1 cellular context compared by ENCODE assay signal in the genomic region with DNA sequence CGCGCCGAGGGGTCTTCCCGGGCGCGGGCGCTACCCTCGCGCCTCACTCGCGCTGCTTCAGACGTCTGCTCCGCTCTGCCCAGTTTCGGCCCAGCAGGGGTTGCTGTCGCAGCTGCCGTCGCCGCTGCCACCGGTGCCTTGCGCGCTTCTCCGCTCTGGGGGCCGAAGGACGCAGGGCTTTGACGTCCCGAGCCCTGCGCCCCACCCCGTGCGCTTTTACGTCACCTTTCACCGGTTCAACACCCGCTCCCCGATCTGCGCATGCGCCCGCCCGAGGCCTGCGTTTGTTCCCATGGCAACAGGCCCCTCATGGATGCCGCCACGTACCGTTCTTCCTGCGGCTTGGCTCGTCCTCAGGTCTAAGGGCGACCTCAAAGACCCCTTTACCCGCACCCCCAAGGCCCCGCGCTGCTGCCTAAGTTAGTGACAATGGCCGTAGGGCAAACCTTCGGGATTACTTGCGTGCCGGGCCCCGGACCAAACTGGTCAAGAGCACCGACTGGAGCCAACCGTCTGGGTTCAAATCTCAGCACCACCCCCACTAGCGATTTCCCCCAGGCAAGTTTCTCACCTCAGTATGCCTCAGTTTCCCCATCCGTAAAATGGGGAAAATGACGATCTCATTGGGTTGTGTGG.
A peak's percentile ranks its signal among the peaks of the same experiment; 100 is the strongest.
TF ChIP-seq lines count a peak whose summit lies in the region.

No MANE protein-coding gene starts in this region.

TF ChIP-seq in K562, 482 proteins besides CTCF, POLR2A, EP300 and RAD21 (continued from another document and continues in another):
- TF ChIP-seq, protein P1, sequence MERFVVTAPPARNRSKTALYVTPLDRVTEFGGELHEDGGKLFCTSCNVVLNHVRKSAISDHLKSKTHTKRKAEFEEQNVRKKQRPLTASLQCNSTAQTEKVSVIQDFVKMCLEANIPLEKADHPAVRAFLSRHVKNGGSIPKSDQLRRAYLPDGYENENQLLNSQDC (CRISPR knock-in tag; IDR thresholded peaks at IDR 0.05): no peak
- no peak for TF ChIP-seq ZNF57 (CRISPR knock-in tag; IDR thresholded peaks at IDR 0.05)
- TF ChIP-seq XRCC5 (IDR thresholded peaks at IDR 0.05; ENCODE audit: low read depth, low read length): 0 out of 2 replicates have a peak, but pooled peaks have one; percentile 13
- TF ChIP-seq, protein P2, sequence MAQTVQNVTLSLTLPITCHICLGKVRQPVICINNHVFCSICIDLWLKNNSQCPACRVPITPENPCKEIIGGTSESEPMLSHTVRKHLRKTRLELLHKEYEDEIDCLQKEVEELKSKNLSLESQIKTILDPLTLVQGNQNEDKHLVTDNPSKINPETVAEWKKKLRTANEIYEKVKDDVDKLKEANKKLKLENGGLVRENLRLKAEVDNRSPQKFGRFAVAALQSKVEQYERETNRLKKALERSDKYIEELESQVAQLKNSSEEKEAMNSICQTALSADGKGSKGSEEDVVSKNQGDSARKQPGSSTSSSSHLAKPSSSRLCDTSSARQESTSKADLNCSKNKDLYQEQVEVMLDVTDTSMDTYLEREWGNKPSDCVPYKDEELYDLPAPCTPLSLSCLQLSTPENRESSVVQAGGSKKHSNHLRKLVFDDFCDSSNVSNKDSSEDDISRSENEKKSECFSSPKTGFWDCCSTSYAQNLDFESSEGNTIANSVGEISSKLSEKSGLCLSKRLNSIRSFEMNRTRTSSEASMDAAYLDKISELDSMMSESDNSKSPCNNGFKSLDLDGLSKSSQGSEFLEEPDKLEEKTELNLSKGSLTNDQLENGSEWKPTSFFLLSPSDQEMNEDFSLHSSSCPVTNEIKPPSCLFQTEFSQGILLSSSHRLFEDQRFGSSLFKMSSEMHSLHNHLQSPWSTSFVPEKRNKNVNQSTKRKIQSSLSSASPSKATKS (CRISPR knock-in tag; IDR thresholded peaks at IDR 0.05): no peak
- TF ChIP-seq, protein P3, sequence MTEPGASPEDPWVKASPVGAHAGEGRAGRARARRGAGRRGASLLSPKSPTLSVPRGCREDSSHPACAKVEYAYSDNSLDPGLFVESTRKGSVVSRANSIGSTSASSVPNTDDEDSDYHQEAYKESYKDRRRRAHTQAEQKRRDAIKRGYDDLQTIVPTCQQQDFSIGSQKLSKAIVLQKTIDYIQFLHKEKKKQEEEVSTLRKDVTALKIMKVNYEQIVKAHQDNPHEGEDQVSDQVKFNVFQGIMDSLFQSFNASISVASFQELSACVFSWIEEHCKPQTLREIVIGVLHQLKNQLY (CRISPR knock-in tag; conservative IDR thresholded peaks at IDR 0.05): 0 out of 4 replicates have a peak, but pooled peaks of 1 of the 2 experiments have one; percentile 12
- TF ChIP-seq, protein P4, sequence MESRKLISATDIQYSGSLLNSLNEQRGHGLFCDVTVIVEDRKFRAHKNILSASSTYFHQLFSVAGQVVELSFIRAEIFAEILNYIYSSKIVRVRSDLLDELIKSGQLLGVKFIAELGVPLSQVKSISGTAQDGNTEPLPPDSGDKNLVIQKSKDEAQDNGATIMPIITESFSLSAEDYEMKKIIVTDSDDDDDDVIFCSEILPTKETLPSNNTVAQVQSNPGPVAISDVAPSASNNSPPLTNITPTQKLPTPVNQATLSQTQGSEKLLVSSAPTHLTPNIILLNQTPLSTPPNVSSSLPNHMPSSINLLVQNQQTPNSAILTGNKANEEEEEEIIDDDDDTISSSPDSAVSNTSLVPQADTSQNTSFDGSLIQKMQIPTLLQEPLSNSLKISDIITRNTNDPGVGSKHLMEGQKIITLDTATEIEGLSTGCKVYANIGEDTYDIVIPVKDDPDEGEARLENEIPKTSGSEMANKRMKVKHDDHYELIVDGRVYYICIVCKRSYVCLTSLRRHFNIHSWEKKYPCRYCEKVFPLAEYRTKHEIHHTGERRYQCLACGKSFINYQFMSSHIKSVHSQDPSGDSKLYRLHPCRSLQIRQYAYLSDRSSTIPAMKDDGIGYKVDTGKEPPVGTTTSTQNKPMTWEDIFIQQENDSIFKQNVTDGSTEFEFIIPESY (CRISPR knock-in tag; IDR thresholded peaks at IDR 0.05): 0 out of 2 replicates have a peak, but pooled peaks have one; percentile 4
- no peak for TF ChIP-seq CCAR2 (IDR thresholded peaks at IDR 0.05; ENCODE audit: low read depth, low read length)
- no peak for TF ChIP-seq PRPF4 (IDR thresholded peaks at IDR 0.05; ENCODE audit: insufficient read depth, low read depth, low read length, poor library complexity, severe bottlenecking)
- TF ChIP-seq ATF1 (CRISPR knock-in tag; IDR thresholded peaks at IDR 0.05): peak; percentile 88
- TF ChIP-seq ATF1 (tag; IDR thresholded peaks at IDR 0.05): peak; percentile 99
- TF ChIP-seq, protein P5, sequence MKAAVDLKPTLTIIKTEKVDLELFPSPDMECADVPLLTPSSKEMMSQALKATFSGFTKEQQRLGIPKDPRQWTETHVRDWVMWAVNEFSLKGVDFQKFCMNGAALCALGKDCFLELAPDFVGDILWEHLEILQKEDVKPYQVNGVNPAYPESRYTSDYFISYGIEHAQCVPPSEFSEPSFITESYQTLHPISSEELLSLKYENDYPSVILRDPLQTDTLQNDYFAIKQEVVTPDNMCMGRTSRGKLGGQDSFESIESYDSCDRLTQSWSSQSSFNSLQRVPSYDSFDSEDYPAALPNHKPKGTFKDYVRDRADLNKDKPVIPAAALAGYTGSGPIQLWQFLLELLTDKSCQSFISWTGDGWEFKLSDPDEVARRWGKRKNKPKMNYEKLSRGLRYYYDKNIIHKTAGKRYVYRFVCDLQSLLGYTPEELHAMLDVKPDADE (conservative IDR thresholded peaks at IDR 0.05; ENCODE audit: control insufficient read depth, low read depth, low read length): peak; percentile 60; the same call in 1 of the 2 replicates
- TF ChIP-seq ZBTB1 (CRISPR knock-in tag; IDR thresholded peaks at IDR 0.05; ENCODE audit: borderline replicate concordance, low read depth): no peak
- TF ChIP-seq RBM39 (optimal IDR thresholded peaks at IDR 0.05; ENCODE audit: low read depth, low read length): no peak
- peak; percentile 5 to 16; a peak in 1 of 4 replicates for TF ChIP-seq TEAD1 (CRISPR knock-in tag; IDR thresholded peaks at IDR 0.05)
- no peak for TF ChIP-seq CCNT2 (IDR thresholded peaks at IDR 0.05; ENCODE audit: borderline replicate concordance, extremely low read depth, insufficient read length, low read depth, low read length)
- TF ChIP-seq RB1 (IDR thresholded peaks at IDR 0.05; ENCODE audit: low read depth): peak; percentile 91
- TF ChIP-seq MTA3 (IDR thresholded peaks at IDR 0.05; ENCODE audit: borderline replicate concordance): 0 out of 2 replicates have a peak, but pooled peaks have one; percentile 4
- TF ChIP-seq, protein P6, sequence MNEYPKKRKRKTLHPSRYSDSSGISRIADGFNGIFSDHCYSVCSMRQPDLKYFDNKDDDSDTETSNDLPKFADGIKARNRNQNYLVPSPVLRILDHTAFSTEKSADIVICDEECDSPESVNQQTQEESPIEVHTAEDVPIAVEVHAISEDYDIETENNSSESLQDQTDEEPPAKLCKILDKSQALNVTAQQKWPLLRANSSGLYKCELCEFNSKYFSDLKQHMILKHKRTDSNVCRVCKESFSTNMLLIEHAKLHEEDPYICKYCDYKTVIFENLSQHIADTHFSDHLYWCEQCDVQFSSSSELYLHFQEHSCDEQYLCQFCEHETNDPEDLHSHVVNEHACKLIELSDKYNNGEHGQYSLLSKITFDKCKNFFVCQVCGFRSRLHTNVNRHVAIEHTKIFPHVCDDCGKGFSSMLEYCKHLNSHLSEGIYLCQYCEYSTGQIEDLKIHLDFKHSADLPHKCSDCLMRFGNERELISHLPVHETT (CRISPR knock-in tag; conservative IDR thresholded peaks at IDR 0.05 in 1 of 2, IDR thresholded peaks at IDR 0.05 in 1 of 2): peak in 1 of 2 experiments; percentile 79; a peak in 1 of 4 replicates
- TF ChIP-seq, protein P7, sequence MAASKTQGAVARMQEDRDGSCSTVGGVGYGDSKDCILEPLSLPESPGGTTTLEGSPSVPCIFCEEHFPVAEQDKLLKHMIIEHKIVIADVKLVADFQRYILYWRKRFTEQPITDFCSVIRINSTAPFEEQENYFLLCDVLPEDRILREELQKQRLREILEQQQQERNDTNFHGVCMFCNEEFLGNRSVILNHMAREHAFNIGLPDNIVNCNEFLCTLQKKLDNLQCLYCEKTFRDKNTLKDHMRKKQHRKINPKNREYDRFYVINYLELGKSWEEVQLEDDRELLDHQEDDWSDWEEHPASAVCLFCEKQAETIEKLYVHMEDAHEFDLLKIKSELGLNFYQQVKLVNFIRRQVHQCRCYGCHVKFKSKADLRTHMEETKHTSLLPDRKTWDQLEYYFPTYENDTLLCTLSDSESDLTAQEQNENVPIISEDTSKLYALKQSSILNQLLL (CRISPR knock-in tag; IDR thresholded peaks at IDR 0.05; ENCODE audit: borderline replicate concordance): no peak
- no peak for TF ChIP-seq TAF15 (IDR thresholded peaks at IDR 0.05; ENCODE audit: low read depth, low read length)
- peak; percentile 19; the same call in 1 of the 2 replicates for TF ChIP-seq ZNF274 (IDR thresholded peaks at IDR 0.05; ENCODE audit: borderline replicate concordance, low read depth, low read length)
- TF ChIP-seq STAT5B (CRISPR knock-in tag; IDR thresholded peaks at IDR 0.05): no peak
- TF ChIP-seq KHSRP (IDR thresholded peaks at IDR 0.05): peak; percentile 76
- TF ChIP-seq, protein P8, sequence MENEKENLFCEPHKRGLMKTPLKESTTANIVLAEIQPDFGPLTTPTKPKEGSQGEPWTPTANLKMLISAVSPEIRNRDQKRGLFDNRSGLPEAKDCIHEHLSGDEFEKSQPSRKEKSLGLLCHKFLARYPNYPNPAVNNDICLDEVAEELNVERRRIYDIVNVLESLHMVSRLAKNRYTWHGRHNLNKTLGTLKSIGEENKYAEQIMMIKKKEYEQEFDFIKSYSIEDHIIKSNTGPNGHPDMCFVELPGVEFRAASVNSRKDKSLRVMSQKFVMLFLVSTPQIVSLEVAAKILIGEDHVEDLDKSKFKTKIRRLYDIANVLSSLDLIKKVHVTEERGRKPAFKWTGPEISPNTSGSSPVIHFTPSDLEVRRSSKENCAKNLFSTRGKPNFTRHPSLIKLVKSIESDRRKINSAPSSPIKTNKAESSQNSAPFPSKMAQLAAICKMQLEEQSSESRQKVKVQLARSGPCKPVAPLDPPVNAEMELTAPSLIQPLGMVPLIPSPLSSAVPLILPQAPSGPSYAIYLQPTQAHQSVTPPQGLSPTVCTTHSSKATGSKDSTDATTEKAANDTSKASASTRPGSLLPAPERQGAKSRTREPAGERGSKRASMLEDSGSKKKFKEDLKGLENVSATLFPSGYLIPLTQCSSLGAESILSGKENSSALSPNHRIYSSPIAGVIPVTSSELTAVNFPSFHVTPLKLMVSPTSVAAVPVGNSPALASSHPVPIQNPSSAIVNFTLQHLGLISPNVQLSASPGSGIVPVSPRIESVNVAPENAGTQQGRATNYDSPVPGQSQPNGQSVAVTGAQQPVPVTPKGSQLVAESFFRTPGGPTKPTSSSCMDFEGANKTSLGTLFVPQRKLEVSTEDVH (IDR thresholded peaks at IDR 0.05; ENCODE audit: low read depth, partially characterized antibody): peak; percentile 54
- TF ChIP-seq ARID1B (IDR thresholded peaks at IDR 0.05): no peak
- no peak for TF ChIP-seq KLF16 (IDR thresholded peaks at IDR 0.05)
- TF ChIP-seq ZNF311 (CRISPR knock-in tag; IDR thresholded peaks at IDR 0.05): no peak
- no peak for TF ChIP-seq FOXK1 (CRISPR knock-in tag; IDR thresholded peaks at IDR 0.05; ENCODE audit: borderline replicate concordance)
- TF ChIP-seq MYBL2 (IDR thresholded peaks at IDR 0.05; ENCODE audit: low read depth): no peak
- TF ChIP-seq MYBL2 (CRISPR knock-in tag; IDR thresholded peaks at IDR 0.05; ENCODE audit: borderline replicate concordance): no peak
- TF ChIP-seq GTF2F1 (IDR thresholded peaks at IDR 0.05; ENCODE audit: low read depth, low read length): no peak
- TF ChIP-seq ZNF41 (CRISPR knock-in tag; conservative IDR thresholded peaks at IDR 0.05): no peak
- TF ChIP-seq GABPB2 (CRISPR knock-in tag; conservative IDR thresholded peaks at IDR 0.05): no peak
- no peak for TF ChIP-seq HNRNPUL1 (IDR thresholded peaks at IDR 0.05; ENCODE audit: low read length)
- TF ChIP-seq ZFP36 (IDR thresholded peaks at IDR 0.05; ENCODE audit: low read depth, low read length, partially characterized antibody): no peak
- peak; percentile 74 for TF ChIP-seq SUPT5H (IDR thresholded peaks at IDR 0.05)
- peak; percentile 36 for TF ChIP-seq TAF1 (IDR thresholded peaks at IDR 0.05; ENCODE audit: control insufficient read depth, extremely low read depth, insufficient read depth, low read length, severe bottlenecking)
- TF ChIP-seq TRIM28 (IDR thresholded peaks at IDR 0.05): no peak
- no peak for TF ChIP-seq ARNT (IDR thresholded peaks at IDR 0.05)
- TF ChIP-seq PHF21A (IDR thresholded peaks at IDR 0.05; ENCODE audit: borderline replicate concordance, low read depth): no peak
- no peak; the same call in 1 of the 2 replicates for TF ChIP-seq NR4A1 (CRISPR knock-in tag; IDR thresholded peaks at IDR 0.05)
- no peak for TF ChIP-seq NR4A1 (tag; IDR thresholded peaks at IDR 0.05)
- TF ChIP-seq, protein P9, sequence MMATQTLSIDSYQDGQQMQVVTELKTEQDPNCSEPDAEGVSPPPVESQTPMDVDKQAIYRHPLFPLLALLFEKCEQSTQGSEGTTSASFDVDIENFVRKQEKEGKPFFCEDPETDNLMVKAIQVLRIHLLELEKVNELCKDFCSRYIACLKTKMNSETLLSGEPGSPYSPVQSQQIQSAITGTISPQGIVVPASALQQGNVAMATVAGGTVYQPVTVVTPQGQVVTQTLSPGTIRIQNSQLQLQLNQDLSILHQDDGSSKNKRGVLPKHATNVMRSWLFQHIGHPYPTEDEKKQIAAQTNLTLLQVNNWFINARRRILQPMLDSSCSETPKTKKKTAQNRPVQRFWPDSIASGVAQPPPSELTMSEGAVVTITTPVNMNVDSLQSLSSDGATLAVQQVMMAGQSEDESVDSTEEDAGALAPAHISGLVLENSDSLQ (IDR thresholded peaks at IDR 0.05): no peak
- TF ChIP-seq SMAD2 (IDR thresholded peaks at IDR 0.05; ENCODE audit: low read depth, low read length): no peak
- TF ChIP-seq ZNF316 (IDR thresholded peaks at IDR 0.05): no peak
- TF ChIP-seq, protein P10, sequence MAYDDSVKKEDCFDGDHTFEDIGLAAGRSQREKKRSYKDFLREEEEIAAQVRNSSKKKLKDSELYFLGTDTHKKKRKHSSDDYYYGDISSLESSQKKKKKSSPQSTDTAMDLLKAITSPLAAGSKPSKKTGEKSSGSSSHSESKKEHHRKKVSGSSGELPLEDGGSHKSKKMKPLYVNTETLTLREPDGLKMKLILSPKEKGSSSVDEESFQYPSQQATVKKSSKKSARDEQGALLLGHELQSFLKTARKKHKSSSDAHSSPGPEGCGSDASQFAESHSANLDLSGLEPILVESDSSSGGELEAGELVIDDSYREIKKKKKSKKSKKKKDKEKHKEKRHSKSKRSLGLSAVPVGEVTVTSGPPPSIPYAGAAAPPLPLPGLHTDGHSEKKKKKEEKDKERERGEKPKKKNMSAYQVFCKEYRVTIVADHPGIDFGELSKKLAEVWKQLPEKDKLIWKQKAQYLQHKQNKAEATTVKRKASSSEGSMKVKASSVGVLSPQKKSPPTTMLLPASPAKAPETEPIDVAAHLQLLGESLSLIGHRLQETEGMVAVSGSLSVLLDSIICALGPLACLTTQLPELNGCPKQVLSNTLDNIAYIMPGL (CRISPR knock-in tag; IDR thresholded peaks at IDR 0.05): no peak
- TF ChIP-seq POLR2B (IDR thresholded peaks at IDR 0.05; ENCODE audit: low read depth, partially characterized antibody): peak; percentile 65
- peak in 1 of 2 experiments; percentile 80; a peak in 2 of 4 replicates for TF ChIP-seq FOXA3 (CRISPR knock-in tag; conservative IDR thresholded peaks at IDR 0.05 in 1 of 2, IDR thresholded peaks at IDR 0.05 in 1 of 2)
- no peak for TF ChIP-seq ZNF133 (CRISPR knock-in tag; IDR thresholded peaks at IDR 0.05)
- peak; percentile 14 for TF ChIP-seq HMGN3 (IDR thresholded peaks at IDR 0.05; ENCODE audit: borderline replicate concordance, extremely low read depth, insufficient read length, low read depth, low read length)
- no peak for TF ChIP-seq SRSF9 (IDR thresholded peaks at IDR 0.05; ENCODE audit: borderline replicate concordance, low read depth, low read length)
- TF ChIP-seq ZFPM2 (CRISPR knock-in tag; IDR thresholded peaks at IDR 0.05): no peak
- TF ChIP-seq SIN3B (IDR thresholded peaks at IDR 0.05; ENCODE audit: low read depth): peak; percentile 97
